ENCODE assay signal across 8 cellular contexts in the genomic region with DNA sequence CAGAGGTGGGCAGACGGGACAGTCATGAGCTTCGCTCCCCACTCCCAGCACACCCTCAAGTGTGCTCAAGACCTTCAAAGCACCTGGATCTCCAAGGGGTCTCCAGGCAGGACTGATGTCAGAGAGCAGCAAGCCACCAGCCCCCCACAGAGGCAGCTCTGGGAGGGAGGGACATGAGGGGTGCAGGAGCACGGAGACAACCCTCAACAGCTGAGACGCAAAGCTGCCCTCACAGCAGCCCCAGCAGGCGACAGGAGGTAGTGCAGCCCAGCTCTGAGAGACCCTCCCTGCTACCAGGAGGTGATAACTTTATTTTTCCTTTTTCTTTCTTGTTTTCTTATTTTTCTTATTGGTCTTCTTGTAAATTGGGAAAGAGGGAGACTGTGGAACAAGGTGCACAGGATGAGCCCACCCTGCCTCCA. TPM values are rescaled to one million over a fixed set of nuclear protein-coding genes. Genes with fewer than 3 reads are reported as not detected.
DNase-seq lines count a peak whose midpoint lies in the region; ATAC-seq, FAIRE-seq and TF ChIP-seq lines count a peak whose summit lies in the region.

No MANE protein-coding gene starts in this region.

- POLR2A ChIA-PET in HCT116 (lab: Charles Lee) = no interaction called here
- POLR2A ChIA-PET in GM12878 (lab: Charles Lee) = no interaction called here

- CTCF ChIA-PET in HCT116 (lab: Charles Lee) = interaction anchor here (1.1 to 3.1 kb wide), 3 partner anchors 18 to 55 kb away, joined by 3 to 29 read pairs (median 5); a partner anchor contains a TSS
- CTCF ChIA-PET in GM12878 (lab: Yijun Ruan, JAX) = interaction anchor here (0.7 to 1.6 kb wide), 4 partner anchors 18 to 55 kb away, joined by 3 to 16 read pairs (median 3); a partner anchor contains a TSS

- H3K4me3 ChIP-seq in HCT116 (replicated peaks in 1 of 2; ENCODE audit: low read depth in 1 of 2, low read length in 2 of 2) (no peak overlapping the region), GM12878 (no peak overlapping the region), mesenchymal stem cell (ENCODE audit: insufficient read depth in 1 of 2, low read depth in 1 of 2, low read length in 2 of 2) (no peak overlapping the region)

- FAIRE-seq in GM12878 (lab: Jason Lieb, UNC) = no peak

- SMC1A ChIA-PET in GM12878 (lab: Charles Lee; ENCODE audit: uncharacterized antibody, unreplicated experiment) = no interaction called here

- H3K36me3 ChIP-seq in HCT116 (ENCODE audit: control insufficient read depth in 1 of 2, insufficient read depth in 2 of 2, low read length in 2 of 2) = peaks cover 2 to 43% of the 10 kb centered on the region in 2 experiments; a peak in 3 of 4 replicates
- H3K36me3 ChIP-seq in GM12878 (ENCODE audit: control insufficient read depth in 2 of 2, insufficient read depth in 2 of 2, low read length in 1 of 2) = peaks cover 5 to 20% of the 10 kb centered on the region in 2 experiments; a peak in 3 of 4 replicates
- H3K36me3 ChIP-seq in mesenchymal stem cell (ENCODE audit: control insufficient read depth in 1 of 2, insufficient read depth in 2 of 2, low read depth in 1 of 2, low read length in 2 of 2) = peaks cover 46 to 70% of the 10 kb centered on the region in 2 experiments

- ATAC-seq in HCT116 = no peak
- 0 out of 3 replicates have a peak, but pooled peaks have one; percentile 17 for ATAC-seq in GM12878
- no peak for ATAC-seq in GM18868 (IDR thresholded peaks at IDR 0.05; ENCODE audit: unreplicated experiment)
- ATAC-seq in HG02938 (IDR thresholded peaks at IDR 0.05; ENCODE audit: unreplicated experiment) = no peak

- peaks cover 0 to 11% of the 10 kb centered on the region in 2 experiments; a peak in 2 of 4 replicates for H3K9me3 ChIP-seq in HCT116 (ENCODE audit: control insufficient read depth in 1 of 2, insufficient read depth in 1 of 2, low read depth in 1 of 2, low read length in 2 of 2)
- H3K9me3 ChIP-seq in GM12878 (replicated peaks; ENCODE audit: control insufficient read depth, insufficient read depth, low read length) = no peaks in the 10 kb centered on the region; the same call in 2 of the 3 replicates
- no peaks in the 10 kb centered on the region for H3K9me3 ChIP-seq in mesenchymal stem cell (ENCODE audit: control insufficient read depth, low read length)

- TF ChIP-seq RAD21 in HCT116 (IDR thresholded peaks at IDR 0.05; ENCODE audit: low read depth) (no peak), GM12878 (IDR thresholded peaks at IDR 0.05; ENCODE audit: insufficient read depth, low read depth, low read length) (no peak)

- no peak overlapping the region for H3K9ac ChIP-seq in HCT116 (ENCODE audit: low read length)
- H3K9ac ChIP-seq in GM12878 (ENCODE audit: control insufficient read depth, insufficient read depth, low read length) = no peak overlapping the region
- H3K9ac ChIP-seq in mesenchymal stem cell (ENCODE audit: low read length) = no peak overlapping the region

- TF ChIP-seq POLR2A in HCT116 (IDR thresholded peaks at IDR 0.05; ENCODE audit: borderline replicate concordance, extremely low read depth, insufficient read depth, insufficient read length) (no peak), GM12878 (IDR thresholded peaks at IDR 0.05; ENCODE audit: low read depth, low read length) (no peak)

- H3K9me2 ChIP-seq in HCT116 (ENCODE audit: insufficient read depth) = no peaks in the 10 kb centered on the region

- DNase-seq in HCT116 (ENCODE audit: low read depth, low spot score) (no peak), GM12878 (ENCODE audit: low read depth, low spot score) (no peak), mesenchymal stem cell (peak; percentile 18), NCI-H187 treated with DMSO at 0.1 percent for 48 hours (lab: John Stamatoyannopoulos, UW) (no peak), OCI-M2 (lab: John Stamatoyannopoulos, UW; ENCODE audit: unreplicated experiment) (no peak)

- intact Hi-C loops in HCT116 (cut with micrococcal nuclease) = no loop called here
- intact Hi-C loops in GM12878 (cut with micrococcal nuclease; ENCODE audit: unreplicated experiment) = no loop called here

- H3K4me2 ChIP-seq in HCT116 (ENCODE audit: low read length) = no peak overlapping the region
- H3K4me2 ChIP-seq in GM12878 (ENCODE audit: control insufficient read depth, insufficient read depth) = no peak overlapping the region
- H3K4me2 ChIP-seq in mesenchymal stem cell (ENCODE audit: low read length, poor library complexity, severe bottlenecking) = no peak overlapping the region

- WGBS in GM12878 (ENCODE audit: insufficient coverage, insufficient replicate concordance, low lambda C conversion rate, missing lambda C conversion rate) = 78% methylated on average over 5 of the region's 5 CpGs
- WGBS in mesenchymal stem cell = 94% methylated on average over 4 of the region's 5 CpGs

- H3K27ac ChIP-seq in C4-2B (no peak overlapping the region), HCT116 (ENCODE audit: low read depth, low read length) (no peak overlapping the region), GM12878 (ENCODE audit: control insufficient read depth, insufficient read depth) (no peak overlapping the region), mesenchymal stem cell (ENCODE audit: low read length, poor library complexity, severe bottlenecking) (no peak overlapping the region)

- no peak for TF ChIP-seq EP300 in GM12878 (IDR thresholded peaks at IDR 0.05; ENCODE audit: borderline replicate concordance in 1 of 2, control insufficient read depth in 1 of 2, low read depth in 2 of 2, low read length in 2 of 2)

- no peak overlapping the region for H2BK120ac ChIP-seq in mesenchymal stem cell (ENCODE audit: low read depth, low read length)

- H2BK5ac ChIP-seq in mesenchymal stem cell (ENCODE audit: low read depth, low read length, poor library complexity, severe bottlenecking) = no peak overlapping the region

- H3K79me1 ChIP-seq in mesenchymal stem cell (replicated peaks; ENCODE audit: low read length, poor library complexity, severe bottlenecking) = peaks cover 11% of the 10 kb centered on the region

- H2AFZ ChIP-seq in HCT116 (ENCODE audit: low read depth, low read length, poor library complexity, severe bottlenecking) (no peak overlapping the region), GM12878 (ENCODE audit: control insufficient read depth, low read depth, low read length) (no peak overlapping the region), mesenchymal stem cell (ENCODE audit: low read depth, low read length) (no peak overlapping the region)

- no peak overlapping the region for H3K4ac ChIP-seq in mesenchymal stem cell (ENCODE audit: low read depth in 1 of 2, low read length in 2 of 2)

- H2AK5ac ChIP-seq in mesenchymal stem cell (ENCODE audit: low read length, severe bottlenecking) = no peak overlapping the region

- no peak overlapping the region for H3K14ac ChIP-seq in mesenchymal stem cell (ENCODE audit: low read length in 2 of 2)

- H3K79me2 ChIP-seq in HCT116 (ENCODE audit: insufficient read depth, low read length) = no peaks in the 10 kb centered on the region
- H3K79me2 ChIP-seq in GM12878 (ENCODE audit: control insufficient read depth, insufficient read depth, low read length) = no peaks in the 10 kb centered on the region

- H3K27me3 ChIP-seq in HCT116 (ENCODE audit: insufficient read depth, low read length) = no peaks in the 10 kb centered on the region
- no peaks in the 10 kb centered on the region for H3K27me3 ChIP-seq in GM12878 (replicated peaks in 1 of 2; ENCODE audit: control insufficient read depth in 2 of 2, insufficient read depth in 2 of 2, low read length in 1 of 2)
- H3K27me3 ChIP-seq in mesenchymal stem cell (ENCODE audit: control insufficient read depth in 1 of 2, insufficient read depth in 1 of 2, low read length in 2 of 2) = no peaks in the 10 kb centered on the region

- no peak overlapping the region for H2BK15ac ChIP-seq in mesenchymal stem cell (ENCODE audit: low read depth, poor library complexity, severe bottlenecking)

- TF ChIP-seq CTCF in C4-2B (conservative IDR thresholded peaks at IDR 0.05) (peak; percentile 76), HCT116 (IDR thresholded peaks at IDR 0.05 in 2 of 3, conservative IDR thresholded peaks at IDR 0.05 in 1 of 3; ENCODE audit: borderline replicate concordance in 1 of 3, insufficient read depth in 1 of 3, low read depth in 2 of 3, low read length in 2 of 3) (peak in 2 of 3 experiments; percentile 71 to 79; a peak in 4 of 6 replicates), GM12878 (IDR thresholded peaks at IDR 0.05 in 2 of 3, conservative IDR thresholded peaks at IDR 0.05 in 1 of 3; ENCODE audit: control insufficient read depth in 2 of 3, extremely low read depth in 1 of 3, insufficient read depth in 1 of 3, low read depth in 3 of 3, low read length in 3 of 3) (peak; percentile 4 to 69 (median 67); a peak in 4 of 6 replicates)

- H4K20me1 ChIP-seq in HCT116 (ENCODE audit: insufficient read depth) (no peaks in the 10 kb centered on the region), GM12878 (ENCODE audit: control insufficient read depth, insufficient read depth) (no peaks in the 10 kb centered on the region)

- peaks cover 3 to 9% of the 10 kb centered on the region in 2 experiments; a peak in 3 of 4 replicates for H3K4me1 ChIP-seq in HCT116 (ENCODE audit: control insufficient read depth in 1 of 2, insufficient read depth in 2 of 2, low read length in 2 of 2)
- no peaks in the 10 kb centered on the region; the same call in 1 of the 2 replicates for H3K4me1 ChIP-seq in GM12878 (ENCODE audit: control insufficient read depth, insufficient read depth, low read length)
- H3K4me1 ChIP-seq in mesenchymal stem cell (ENCODE audit: control insufficient read depth, insufficient read depth, low read depth, low read length) = peaks cover 13% of the 10 kb centered on the region

- in situ Hi-C loops in GM12878 (cut with MboI) = no loop called here

- RAD21 ChIA-PET in HCT116 (lab: Charles Lee; ENCODE audit: low non-redundant PET in 1 of 2, low total read pairs in 2 of 2, uncharacterized antibody in 2 of 2, unreplicated experiment in 2 of 2) = no interaction called here
- RAD21 ChIA-PET in GM12878 (lab: Charles Lee; ENCODE audit: unreplicated experiment) = interaction anchor here (3.5 kb wide), 1 partner anchor 18 kb away, joined by 8 read pairs; a partner anchor contains a TSS

- H3K18ac ChIP-seq in mesenchymal stem cell (ENCODE audit: low read depth in 1 of 2, low read length in 2 of 2) = no peak overlapping the region

- no peak overlapping the region for H4K8ac ChIP-seq in mesenchymal stem cell (ENCODE audit: low read length)

- no peak overlapping the region for H3K23ac ChIP-seq in mesenchymal stem cell (ENCODE audit: low read length in 2 of 2)

- no peak overlapping the region for H4K91ac ChIP-seq in mesenchymal stem cell (ENCODE audit: low read length)

- BruUV-seq in HCT116 (replicated peaks; lab: Mats Ljungman, UMichigan) = no TSS peak
- BruUV-seq in GM12878 (replicated peaks; lab: Mats Ljungman, UMichigan) = no TSS peak

- no peak overlapping the region for H2BK12ac ChIP-seq in mesenchymal stem cell (ENCODE audit: low read length in 2 of 2)

RNA-seq across cellular contexts. Expression of a gene that starts 17.9 kb away (rescaled TPM):
- total RNA-seq in HCT116 (2021; ENCODE audit: unreplicated experiment) (141 TPM), GM12878 (2014; rRNA removed) (182 and 197 TPM in 2 replicates), GM12878 (2014; rRNA removed; fragmentation: Illumina TruSeq; extraction: Trizol) (18.8 and 26.6 TPM in 2 replicates), GM12878 (2021) (128 and 137 TPM in 2 replicates)
- 142 and 171 TPM in 2 replicates for polyA plus RNA-seq in HCT116 (2012)
- 37.5 and 51.8 TPM in 2 replicates for total RNA-seq in GM12878 (2013; cell fraction: nucleolus; rRNA removed)
- 32.1 TPM for polyA plus RNA-seq in GM12878 (2011; ENCODE audit: low read depth)
- polyA plus RNA-seq in GM12878 (2011; rRNA removed) (29.6 and 75.5 TPM in 2 replicates), GM12878 (2014; fragmentation: Illumina TruSeq; extraction: Trizol) (4.0 and 7.6 TPM in 2 replicates), GM12878 (2014; fragmentation: Nextera tagmentation; extraction: Ambion mirVana) (10 to 100 TPM in 1 of 2 experiments, 1 to 10 TPM in 1; 4.6 to 30.6 TPM), GM12878 (2014; rRNA removed) (173 and 207 TPM in 2 replicates), GM12878 (2016; fragmentation: Nextera tagmentation; extraction: Ambion mirVana) (100 to 1,000 TPM; 270 to 282 TPM)
- 159 and 299 TPM in 2 replicates for polyA plus RNA-seq in GM12878 (2011; cell fraction: cytosol; rRNA removed)
- 166 and 180 TPM in 2 replicates for polyA plus RNA-seq in GM12878 (2011; cell fraction: nucleus; rRNA removed)
- 63.7 and 67.4 TPM in 2 replicates for polyA plus RNA-seq in GM12878 (2012)
- 23.3 and 46.5 TPM in 2 replicates for polyA minus RNA-seq in GM12878 (2011; rRNA and poly(A)+ RNA removed)
- 29.1 and 29.4 TPM in 2 replicates for polyA minus RNA-seq in GM12878 (2011; cell fraction: cytosol; rRNA and poly(A)+ RNA removed)
- 18.7 and 28.8 TPM in 2 replicates for polyA minus RNA-seq in GM12878 (2011; cell fraction: nucleus; rRNA and poly(A)+ RNA removed)
- polyA plus RNA-seq in mesenchymal stem cell (2013, experiment 1 of 2) = 68.6 TPM
- 73.5 TPM for polyA plus RNA-seq in mesenchymal stem cell (2013, experiment 2 of 2)

RNA-seq across cellular contexts. Expression of a gene that starts 24.7 kb away (rescaled TPM):
- total RNA-seq in HCT116 (2021; ENCODE audit: unreplicated experiment) (152 TPM), GM12878 (2014; rRNA removed) (70.8 and 83.6 TPM in 2 replicates), GM12878 (2014; rRNA removed; fragmentation: Illumina TruSeq; extraction: Trizol) (55.9 and 62.4 TPM in 2 replicates), GM12878 (2021) (102 and 110 TPM in 2 replicates)
- polyA plus RNA-seq in HCT116 (2012) = 139 and 160 TPM in 2 replicates
- total RNA-seq in GM12878 (2013; cell fraction: nucleolus; rRNA removed) = 49.2 and 56.5 TPM in 2 replicates
- 19.1 TPM for polyA plus RNA-seq in GM12878 (2011; ENCODE audit: low read depth)
- polyA plus RNA-seq in GM12878 (2011; rRNA removed) (44.8 and 70.3 TPM in 2 replicates), GM12878 (2014; fragmentation: Illumina TruSeq; extraction: Trizol) (19.3 and 55.4 TPM in 2 replicates), GM12878 (2014; fragmentation: Nextera tagmentation; extraction: Ambion mirVana) (1 to 10 TPM in 1 of 2 experiments, under 1 TPM in 1; 0.63 to 1.4 TPM), GM12878 (2014; rRNA removed) (92.3 and 101 TPM in 2 replicates), GM12878 (2016; fragmentation: Nextera tagmentation; extraction: Ambion mirVana) (1 to 10 TPM; 9.0 to 9.2 TPM)
- 99.2 and 131 TPM in 2 replicates for polyA plus RNA-seq in GM12878 (2011; cell fraction: cytosol; rRNA removed)
- polyA plus RNA-seq in GM12878 (2011; cell fraction: nucleus; rRNA removed) = 234 and 307 TPM in 2 replicates
- 50.8 and 57.6 TPM in 2 replicates for polyA plus RNA-seq in GM12878 (2012)
- 64.3 and 96.2 TPM in 2 replicates for polyA minus RNA-seq in GM12878 (2011; rRNA and poly(A)+ RNA removed)
- 42.0 and 48.6 TPM in 2 replicates for polyA minus RNA-seq in GM12878 (2011; cell fraction: cytosol; rRNA and poly(A)+ RNA removed)
- polyA minus RNA-seq in GM12878 (2011; cell fraction: nucleus; rRNA and poly(A)+ RNA removed) = 23.0 and 34.0 TPM in 2 replicates
- polyA plus RNA-seq in mesenchymal stem cell (2013, experiment 1 of 2) = 106 TPM
- 108 TPM for polyA plus RNA-seq in mesenchymal stem cell (2013, experiment 2 of 2)

RNA-seq across cellular contexts. Expression of a gene that starts 30.0 kb away (rescaled TPM):
- total RNA-seq in HCT116 (2021; ENCODE audit: unreplicated experiment) (4.4 TPM), GM12878 (2014; rRNA removed) (0.33 and 0.68 TPM in 2 replicates), GM12878 (2014; rRNA removed; fragmentation: Illumina TruSeq; extraction: Trizol) (0.46 and 0.54 TPM in 2 replicates), GM12878 (2021) (1.2 and 1.3 TPM in 2 replicates)
- 3.9 and 4.1 TPM in 2 replicates for polyA plus RNA-seq in HCT116 (2012)
- 1.8 and 3.7 TPM in 2 replicates for total RNA-seq in GM12878 (2013; cell fraction: nucleolus; rRNA removed)
- 0.07 TPM for polyA plus RNA-seq in GM12878 (2011; ENCODE audit: low read depth)
- polyA plus RNA-seq in GM12878 (2011; rRNA removed) (0.10 and 0.22 TPM in 2 replicates), GM12878 (2014; fragmentation: Illumina TruSeq; extraction: Trizol) (0.13 TPM in 1 of 2 replicates, not detected in the other), GM12878 (2014; fragmentation: Nextera tagmentation; extraction: Ambion mirVana) (under 1 TPM in 1 of 2 experiments, not detected in 1; 0.05 TPM), GM12878 (2014; rRNA removed) (0.51 and 0.94 TPM in 2 replicates), GM12878 (2016; fragmentation: Nextera tagmentation; extraction: Ambion mirVana) (under 1 TPM in 1 of 2 experiments, not detected in 1; 0.23 TPM)
- 0.36 and 0.38 TPM in 2 replicates for polyA plus RNA-seq in GM12878 (2011; cell fraction: cytosol; rRNA removed)
- polyA plus RNA-seq in GM12878 (2011; cell fraction: nucleus; rRNA removed) = 0.61 and 0.97 TPM in 2 replicates
- 0.27 and 0.28 TPM in 2 replicates for polyA plus RNA-seq in GM12878 (2012)
- polyA minus RNA-seq in GM12878 (2011; rRNA and poly(A)+ RNA removed) = 0.44 and 1.7 TPM in 2 replicates
- polyA minus RNA-seq in GM12878 (2011; cell fraction: cytosol; rRNA and poly(A)+ RNA removed) = 0.53 TPM in 1 of 2 replicates, not detected in the other
- 2.9 and 3.4 TPM in 2 replicates for polyA minus RNA-seq in GM12878 (2011; cell fraction: nucleus; rRNA and poly(A)+ RNA removed)
- 1.8 TPM for polyA plus RNA-seq in mesenchymal stem cell (2013, experiment 1 of 2)
- 1.6 TPM for polyA plus RNA-seq in mesenchymal stem cell (2013, experiment 2 of 2)

RNA-seq across cellular contexts. Expression of a gene that starts 46.8 kb away (rescaled TPM):
- 9.9 TPM for total RNA-seq in HCT116 (2021; ENCODE audit: unreplicated experiment)
- 12.5 and 15.4 TPM in 2 replicates for polyA plus RNA-seq in HCT116 (2012)
- 0.96 TPM in 1 of 2 replicates, not detected in the other for total RNA-seq in GM12878 (2013; cell fraction: nucleolus; rRNA removed)
- not detected in 2 replicates for total RNA-seq in GM12878 (2014; rRNA removed)
- total RNA-seq in GM12878 (2014; rRNA removed; fragmentation: Illumina TruSeq; extraction: Trizol) = not detected in 2 replicates
- total RNA-seq in GM12878 (2021) = 0.28 TPM in 1 of 2 replicates, not detected in the other
- not detected for polyA plus RNA-seq in GM12878 (2011; ENCODE audit: low read depth)
- polyA plus RNA-seq in GM12878 (2011; rRNA removed) = 0.19 and 0.39 TPM in 2 replicates
- 0.08 and 0.21 TPM in 2 replicates for polyA plus RNA-seq in GM12878 (2011; cell fraction: cytosol; rRNA removed)
- polyA plus RNA-seq in GM12878 (2011; cell fraction: nucleus; rRNA removed) = 0.87 and 1.3 TPM in 2 replicates
- polyA plus RNA-seq in GM12878 (2012) = 0.22 and 0.65 TPM in 2 replicates
- polyA plus RNA-seq in GM12878 (2014; fragmentation: Illumina TruSeq; extraction: Trizol) = 0.12 TPM in 1 of 2 replicates, not detected in the other
- under 1 TPM in 1 of 2 experiments, not detected in 1; 0.11 TPM for polyA plus RNA-seq in GM12878 (2014; fragmentation: Nextera tagmentation; extraction: Ambion mirVana)
- 0.45 TPM in 1 of 2 replicates, not detected in the other for polyA plus RNA-seq in GM12878 (2014; rRNA removed)
- not detected for polyA plus RNA-seq in GM12878 (2016; fragmentation: Nextera tagmentation; extraction: Ambion mirVana)
- 0.10 TPM in 1 of 2 replicates, not detected in the other for polyA minus RNA-seq in GM12878 (2011; rRNA and poly(A)+ RNA removed)
- polyA minus RNA-seq in GM12878 (2011; cell fraction: cytosol; rRNA and poly(A)+ RNA removed) = not detected in 2 replicates
- polyA minus RNA-seq in GM12878 (2011; cell fraction: nucleus; rRNA and poly(A)+ RNA removed) = 0.38 TPM in 1 of 2 replicates, not detected in the other
- 5.2 TPM for polyA plus RNA-seq in mesenchymal stem cell (2013, experiment 1 of 2)
- polyA plus RNA-seq in mesenchymal stem cell (2013, experiment 2 of 2) = 4.8 TPM
